In the genomic region with DNA sequence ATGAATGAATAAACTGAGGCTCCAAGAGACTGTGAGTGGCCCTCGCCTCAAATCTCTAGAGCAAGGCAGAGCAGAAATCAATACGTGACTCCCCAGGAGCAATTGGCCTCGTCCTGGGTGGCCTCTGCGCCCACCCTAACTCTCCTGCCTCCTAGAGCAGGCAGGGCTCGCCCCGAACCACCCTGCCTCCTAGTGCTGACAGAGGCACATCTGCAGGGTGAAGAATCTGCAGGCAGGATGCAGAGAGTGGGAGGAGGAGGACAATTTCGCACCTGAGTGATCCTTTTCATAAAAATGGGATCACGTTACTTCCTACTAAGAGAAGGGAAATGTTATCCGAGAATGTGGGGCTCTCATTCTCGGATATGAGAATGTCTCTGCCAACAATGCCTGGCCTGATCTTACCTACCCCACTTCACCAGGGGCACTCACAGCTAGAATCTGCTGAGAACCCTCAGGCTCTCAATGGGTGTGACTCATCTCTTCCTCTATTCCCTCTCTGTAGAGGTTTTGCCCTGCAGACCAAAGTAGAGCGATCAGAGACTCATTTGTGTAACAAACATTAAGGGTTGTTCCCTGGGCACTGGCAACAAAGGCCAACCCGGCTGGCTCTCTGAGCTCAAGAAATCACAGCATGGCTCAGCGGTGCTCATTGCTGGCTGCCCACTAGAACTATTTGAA, we compare ENCODE assay signal across 9 cellular contexts.
DNase-seq lines count a peak whose midpoint lies in the region; ATAC-seq and TF ChIP-seq lines count a peak whose summit lies in the region.
"Had no signal": no experiment of that assay in that cellular context is flagged by ENCODE, and none has a peak within 500 bp of the region (broad histone marks: within the 10 kb centered on the region; RNA-seq: fewer than 3 reads in every experiment).

No MANE protein-coding gene starts in this region.

- peak overlapping the region; percentile 85 for H3K27ac Mint-ChIP-seq in WTC11

- H3K36me3 ChIP-seq in cardiac muscle cell (no peaks in the 10 kb centered on the region), heart left ventricle (no peaks in the 10 kb centered on the region), testis (ENCODE audit: low read depth, missing control alignments) (no peaks in the 10 kb centered on the region)

- peak in 1 of 2 donors; percentile 61 for DNase-seq in cardiac muscle cell (ENCODE audit: low read depth in 1 of 2, low spot score in 1 of 2)
- DNase-seq in heart left ventricle = no peak
- DNase-seq in NCI-H2081 treated with DMSO at 0.1 percent for 48 hours (lab: John Stamatoyannopoulos, UW) = peak; percentile 73
- peak; percentile 46 for DNase-seq in WTC11 (ENCODE audit: low spot score)
- peak; percentile 76 for DNase-seq in epithelial cell of esophagus (ENCODE audit: low read depth)
- DNase-seq in stimulated activated CD4-positive, alpha-beta T cell treated with anti-CD3 and anti-CD28 coated beads, Interleukin-2, amount 100 ng/mL, for 24 hours = peak; percentile 46 to 67
- no peak for DNase-seq in testis

- H3K9me3 ChIP-seq in cardiac muscle cell (ENCODE audit: low read depth) (no peaks in the 10 kb centered on the region), heart left ventricle (no peaks in the 10 kb centered on the region), testis (no peaks in the 10 kb centered on the region)
- H3K9me3 ChIP-seq: body of pancreas had no signal

- TF ChIP-seq POLR2A in heart left ventricle (IDR thresholded peaks at IDR 0.05) (no peak), testis (IDR thresholded peaks at IDR 0.05) (no peak)

- peaks cover 7% of the 10 kb centered on the region for H3K9me3 Mint-ChIP-seq in WTC11

- WGBS in heart left ventricle, 4 donors = 87 to 93% (median 91%) methylated on average over 13 of the region's 13 CpGs
- WGBS in testis, 2 donors = 80 to 89% methylated on average over 13 of the region's 13 CpGs

- CTCF ChIA-PET in WTC11 (lab: Charles Lee) = interaction anchor here (0.6 to 3.0 kb wide), 15 partner anchors 9 to 463 kb away, joined by 3 to 40 read pairs (median 4); no protein-coding TSS in a partner anchor

- TF ChIP-seq CTCF in cardiac muscle cell (IDR thresholded peaks at IDR 0.05; ENCODE audit: low read depth, low read length) (peak; percentile 8), heart left ventricle (IDR thresholded peaks at IDR 0.05) (peak in 1 of 12 donors; percentile 7), WTC11 (IDR thresholded peaks at IDR 0.05) (no peak), epithelial cell of esophagus (IDR thresholded peaks at IDR 0.05; ENCODE audit: insufficient read depth, low read depth, low read length, missing control alignments) (no peak), testis (IDR thresholded peaks at IDR 0.05) (no peak)

- no peaks in the 10 kb centered on the region for H3K27me3 Mint-ChIP-seq in WTC11 (ENCODE audit: low read depth)

- no peak overlapping the region for H3K4me3 ChIP-seq in cardiac muscle cell
- no peak overlapping the region for H3K4me3 ChIP-seq in heart left ventricle
- no peak overlapping the region for H3K4me3 ChIP-seq in epithelial cell of esophagus (ENCODE audit: low read length)
- no peak overlapping the region for H3K4me3 ChIP-seq in testis
- H3K4me3 ChIP-seq: body of pancreas had no signal

- H3K27ac ChIP-seq in cardiac muscle cell = no peak overlapping the region
- peak overlapping the region in 2 of 12 donors; percentile 33 to 92 for H3K27ac ChIP-seq in heart left ventricle
- H3K27ac ChIP-seq in testis = no peak overlapping the region

- H3K4me1 ChIP-seq in cardiac muscle cell (ENCODE audit: low read depth) (no peaks in the 10 kb centered on the region), heart left ventricle (peaks cover 0 to 55% (median 2%) of the 10 kb centered on the region in 12 donors), testis (peaks cover 11% of the 10 kb centered on the region)
- H3K4me1 ChIP-seq: body of pancreas had no signal

- POLR2A ChIA-PET in WTC11 (lab: Charles Lee) = no interaction called here

- intact Hi-C loops in heart left ventricle (cut with DNase I) (no loop called here), testis (cut with DNase I; ENCODE audit: low total_unique reads) (no loop called here)

- H3K27me3 ChIP-seq in cardiac muscle cell (no peaks in the 10 kb centered on the region), heart left ventricle (no peaks in the 10 kb centered on the region), testis (no peaks in the 10 kb centered on the region)
- H3K27me3 ChIP-seq: body of pancreas had no signal

- ATAC-seq in heart left ventricle (no peak), HG03095 (IDR thresholded peaks at IDR 0.05; ENCODE audit: unreplicated experiment) (peak; percentile 40), WTC11 (peak; percentile 89)
- ATAC-seq: body of pancreas had no signal

- H3K36me3 Mint-ChIP-seq in WTC11 = no peaks in the 10 kb centered on the region; the same call in 1 of the 2 replicates

- H3K4me1 Mint-ChIP-seq in WTC11 = peaks cover 49% of the 10 kb centered on the region

- H3K4me3 Mint-ChIP-seq in WTC11 = peak overlapping the region; percentile 28; the same call in 1 of the 2 replicates

TF ChIP-seq in WTC11, 78 proteins besides CTCF, POLR2A, EP300 and RAD21:
- TF ChIP-seq, protein P1, sequence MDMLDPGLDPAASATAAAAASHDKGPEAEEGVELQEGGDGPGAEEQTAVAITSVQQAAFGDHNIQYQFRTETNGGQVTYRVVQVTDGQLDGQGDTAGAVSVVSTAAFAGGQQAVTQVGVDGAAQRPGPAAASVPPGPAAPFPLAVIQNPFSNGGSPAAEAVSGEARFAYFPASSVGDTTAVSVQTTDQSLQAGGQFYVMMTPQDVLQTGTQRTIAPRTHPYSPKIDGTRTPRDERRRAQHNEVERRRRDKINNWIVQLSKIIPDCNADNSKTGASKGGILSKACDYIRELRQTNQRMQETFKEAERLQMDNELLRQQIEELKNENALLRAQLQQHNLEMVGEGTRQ (CRISPR knock-in tag; IDR thresholded peaks at IDR 0.05) = 0 out of 2 replicates have a peak, but pooled peaks have one; percentile 19
- TF ChIP-seq ZNF423 (CRISPR knock-in tag; IDR thresholded peaks at IDR 0.05) (0 out of 2 replicates have a peak, but pooled peaks have one; percentile 26), ZNF416 (CRISPR knock-in tag; IDR thresholded peaks at IDR 0.05) (no peak)

Comparison
In these comparisons a context has a peak if more than half of its experiments do, and no peak if none do; other contexts are left out.
1. DNase-seq: peak in NCI-H2081 treated with DMSO at 0.1 percent for 48 hours (single experiment), WTC11 (single experiment), epithelial cell of esophagus (single experiment) and stimulated activated CD4-positive, alpha-beta T cell treated with anti-CD3 and anti-CD28 coated beads, Interleukin-2, amount 100 ng/mL, for 24 hours (2 of 2); none in heart left ventricle (0 of 5) and testis (single experiment).
2. ATAC-seq: peak in HG03095 (single experiment) and WTC11 (single experiment); none in heart left ventricle (0 of 4).